In the genomic region with DNA sequence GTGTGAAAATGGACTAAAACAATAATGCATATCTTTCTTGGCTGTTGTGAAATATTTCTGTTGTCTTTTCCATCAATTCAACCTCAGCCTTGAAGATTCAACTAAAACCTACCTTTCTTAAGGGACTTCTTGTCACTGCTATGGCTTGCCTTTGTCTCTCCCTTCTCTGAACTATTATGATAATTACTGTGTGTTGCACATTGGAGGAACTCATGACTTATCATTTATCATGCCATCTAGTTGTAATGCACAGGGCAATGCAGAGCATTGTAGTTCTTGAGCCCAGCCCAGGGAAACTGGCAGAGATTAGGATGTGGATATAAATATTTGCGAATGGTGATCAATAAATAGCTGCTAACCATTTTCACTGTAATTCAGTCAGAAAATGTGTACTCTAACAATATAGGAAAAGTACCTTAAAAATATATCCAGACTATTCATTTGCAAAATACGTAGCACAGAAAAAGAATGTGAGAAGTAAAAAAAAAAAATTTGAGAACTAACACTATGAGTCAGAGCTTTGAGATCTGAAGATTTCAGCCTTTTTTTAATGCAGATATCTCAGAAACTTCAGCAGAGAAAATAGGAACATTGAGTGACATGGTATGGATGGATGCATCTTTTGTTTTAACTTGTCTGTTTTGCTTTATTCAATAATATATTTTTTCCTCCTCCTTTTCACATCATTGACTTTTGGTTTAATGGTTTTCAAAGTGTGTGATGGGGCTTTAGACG, we compare ENCODE assay signal across 1 cellular context.
TF ChIP-seq lines count a peak whose summit lies in the region.

No MANE protein-coding gene starts in this region.

TF ChIP-seq in GM12878, 131 proteins besides CTCF, POLR2A, EP300 and RAD21 (continued from another document):
- TF ChIP-seq, protein P1, sequence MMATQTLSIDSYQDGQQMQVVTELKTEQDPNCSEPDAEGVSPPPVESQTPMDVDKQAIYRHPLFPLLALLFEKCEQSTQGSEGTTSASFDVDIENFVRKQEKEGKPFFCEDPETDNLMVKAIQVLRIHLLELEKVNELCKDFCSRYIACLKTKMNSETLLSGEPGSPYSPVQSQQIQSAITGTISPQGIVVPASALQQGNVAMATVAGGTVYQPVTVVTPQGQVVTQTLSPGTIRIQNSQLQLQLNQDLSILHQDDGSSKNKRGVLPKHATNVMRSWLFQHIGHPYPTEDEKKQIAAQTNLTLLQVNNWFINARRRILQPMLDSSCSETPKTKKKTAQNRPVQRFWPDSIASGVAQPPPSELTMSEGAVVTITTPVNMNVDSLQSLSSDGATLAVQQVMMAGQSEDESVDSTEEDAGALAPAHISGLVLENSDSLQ (IDR thresholded peaks at IDR 0.05), result peak; percentile 29; the same call in 1 of the 2 replicates
TF ChIP-seq in GM12878: peak in this region for 2.
